2 cellular contexts compared by ENCODE assay signal in genomic region chr5:72276219-72276752, GRCh38.
TF ChIP-seq lines count a peak whose summit lies in the region.

No MANE protein-coding gene starts in this region.

TF ChIP-seq in GM23338, 12 proteins besides CTCF, POLR2A, EP300 and RAD21:
- TF ChIP-seq CREB1 (CRISPR knock-in tag; IDR thresholded peaks at IDR 0.05; ENCODE audit: low read depth) (no peak), ZNF462 (CRISPR knock-in tag; IDR thresholded peaks at IDR 0.05) (no peak), EZH2phosphoT487 (IDR thresholded peaks at IDR 0.05; ENCODE audit: unreplicated experiment) (no peak), STAT1 (IDR thresholded peaks at IDR 0.05; ENCODE audit: unreplicated experiment) (no peak), JUNB (IDR thresholded peaks at IDR 0.05; ENCODE audit: unreplicated experiment) (no peak), POLR2AphosphoS5 (IDR thresholded peaks at IDR 0.05; ENCODE audit: low read depth) (no peak), EZH2 (IDR thresholded peaks at IDR 0.05; ENCODE audit: low read depth, unreplicated experiment) (no peak), NANOG (IDR thresholded peaks at IDR 0.05; ENCODE audit: borderline replicate concordance) (no peak), ZNF331 (CRISPR knock-in tag; IDR thresholded peaks at IDR 0.05; ENCODE audit: low read depth) (no peak), ZNF114 (CRISPR knock-in tag; IDR thresholded peaks at IDR 0.05) (no peak)
- TF ChIP-seq, protein P1, sequence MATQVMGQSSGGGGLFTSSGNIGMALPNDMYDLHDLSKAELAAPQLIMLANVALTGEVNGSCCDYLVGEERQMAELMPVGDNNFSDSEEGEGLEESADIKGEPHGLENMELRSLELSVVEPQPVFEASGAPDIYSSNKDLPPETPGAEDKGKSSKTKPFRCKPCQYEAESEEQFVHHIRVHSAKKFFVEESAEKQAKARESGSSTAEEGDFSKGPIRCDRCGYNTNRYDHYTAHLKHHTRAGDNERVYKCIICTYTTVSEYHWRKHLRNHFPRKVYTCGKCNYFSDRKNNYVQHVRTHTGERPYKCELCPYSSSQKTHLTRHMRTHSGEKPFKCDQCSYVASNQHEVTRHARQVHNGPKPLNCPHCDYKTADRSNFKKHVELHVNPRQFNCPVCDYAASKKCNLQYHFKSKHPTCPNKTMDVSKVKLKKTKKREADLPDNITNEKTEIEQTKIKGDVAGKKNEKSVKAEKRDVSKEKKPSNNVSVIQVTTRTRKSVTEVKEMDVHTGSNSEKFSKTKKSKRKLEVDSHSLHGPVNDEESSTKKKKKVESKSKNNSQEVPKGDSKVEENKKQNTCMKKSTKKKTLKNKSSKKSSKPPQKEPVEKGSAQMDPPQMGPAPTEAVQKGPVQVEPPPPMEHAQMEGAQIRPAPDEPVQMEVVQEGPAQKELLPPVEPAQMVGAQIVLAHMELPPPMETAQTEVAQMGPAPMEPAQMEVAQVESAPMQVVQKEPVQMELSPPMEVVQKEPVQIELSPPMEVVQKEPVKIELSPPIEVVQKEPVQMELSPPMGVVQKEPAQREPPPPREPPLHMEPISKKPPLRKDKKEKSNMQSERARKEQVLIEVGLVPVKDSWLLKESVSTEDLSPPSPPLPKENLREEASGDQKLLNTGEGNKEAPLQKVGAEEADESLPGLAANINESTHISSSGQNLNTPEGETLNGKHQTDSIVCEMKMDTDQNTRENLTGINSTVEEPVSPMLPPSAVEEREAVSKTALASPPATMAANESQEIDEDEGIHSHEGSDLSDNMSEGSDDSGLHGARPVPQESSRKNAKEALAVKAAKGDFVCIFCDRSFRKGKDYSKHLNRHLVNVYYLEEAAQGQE (IDR thresholded peaks at IDR 0.05; ENCODE audit: unreplicated experiment) = no peak
- TF ChIP-seq, protein P2, sequence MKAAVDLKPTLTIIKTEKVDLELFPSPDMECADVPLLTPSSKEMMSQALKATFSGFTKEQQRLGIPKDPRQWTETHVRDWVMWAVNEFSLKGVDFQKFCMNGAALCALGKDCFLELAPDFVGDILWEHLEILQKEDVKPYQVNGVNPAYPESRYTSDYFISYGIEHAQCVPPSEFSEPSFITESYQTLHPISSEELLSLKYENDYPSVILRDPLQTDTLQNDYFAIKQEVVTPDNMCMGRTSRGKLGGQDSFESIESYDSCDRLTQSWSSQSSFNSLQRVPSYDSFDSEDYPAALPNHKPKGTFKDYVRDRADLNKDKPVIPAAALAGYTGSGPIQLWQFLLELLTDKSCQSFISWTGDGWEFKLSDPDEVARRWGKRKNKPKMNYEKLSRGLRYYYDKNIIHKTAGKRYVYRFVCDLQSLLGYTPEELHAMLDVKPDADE (IDR thresholded peaks at IDR 0.05) = no peak

TF ChIP-seq in K562, 482 proteins besides CTCF, POLR2A, EP300 and RAD21:
- TF ChIP-seq GMEB1 (CRISPR knock-in tag; IDR thresholded peaks at IDR 0.05) (no peak), ZNF583 (CRISPR knock-in tag; IDR thresholded peaks at IDR 0.05) (peak; percentile 97)
